Comparison of ENCODE assay signal across 17 cellular contexts in genomic region chr1:151134991-151135390, GRCh38. TPM values are rescaled to one million over a fixed set of nuclear protein-coding genes. Genes with fewer than 3 reads are reported as not detected.
DNase-seq lines count a peak whose midpoint lies in the region; ATAC-seq, FAIRE-seq and TF ChIP-seq lines count a peak whose summit lies in the region.
"Had no signal": no experiment of that assay in that cellular context is flagged by ENCODE, and none has a peak within 500 bp of the region (broad histone marks: within the 10 kb centered on the region; RNA-seq: fewer than 3 reads in every experiment).

No MANE protein-coding gene starts in this region.

- H4K20me1 ChIP-seq in neural progenitor cell (ENCODE audit: low read depth) (no peaks in the 10 kb centered on the region), GM23338 (replicated peaks; ENCODE audit: insufficient read depth) (no peaks in the 10 kb centered on the region; the same call in 1 of the 2 replicates)

- no peak overlapping the region for H3K4me3 ChIP-seq in H7 (ENCODE audit: insufficient read depth, low read depth, low read length)
- H3K4me3 ChIP-seq in neural progenitor cell = no peak overlapping the region
- no peak overlapping the region for H3K4me3 ChIP-seq in GM23338
- H3K4me3 ChIP-seq: GM12878, GM23248 had no signal

- ATAC-seq in stimulated activated effector memory CD8-positive, alpha-beta T cell treated with anti-CD3 and anti-CD28 coated beads, Interleukin-12 subunit alpha, Interleukin-12 subunit beta, amount 100 ng/mL, for 72 hours = no peak
- ATAC-seq in GM23338 (no peak), HG03354 (IDR thresholded peaks at IDR 0.05; ENCODE audit: poor library complexity, severe bottlenecking, unreplicated experiment) (no peak)

- no peaks in the 10 kb centered on the region for H3K9me3 ChIP-seq in neural progenitor cell (ENCODE audit: low read depth)
- H3K9me3 ChIP-seq: BE2C had no signal

- H3K27ac Mint-ChIP-seq in chondrocyte (ENCODE audit: unreplicated experiment) (no peak overlapping the region), neural progenitor cell (peak overlapping the region; percentile 60), GM23338 (no peak overlapping the region)
- H3K27ac Mint-ChIP-seq in stimulated activated effector memory CD8-positive, alpha-beta T cell treated with anti-CD3 and anti-CD28 coated beads, Interleukin-12 subunit alpha, Interleukin-12 subunit beta, amount 100 ng/mL, for 72 hours = peak overlapping the region; percentile 65
- H3K27ac Mint-ChIP-seq: CD4-positive, alpha-beta memory T cell; H9 had no signal

- H3K27me3 Mint-ChIP-seq in chondrocyte (ENCODE audit: low read depth) (peaks cover 13% of the 10 kb centered on the region), neural progenitor cell (ENCODE audit: insufficient read depth, low read depth) (peaks cover 17% of the 10 kb centered on the region), GM23338 (ENCODE audit: insufficient read depth, low read depth, poor library complexity) (peaks cover 43% of the 10 kb centered on the region)

- H3K4me1 ChIP-seq in neural progenitor cell (peaks cover 11% of the 10 kb centered on the region), GM23338 (ENCODE audit: insufficient read depth) (peaks cover 14% of the 10 kb centered on the region; the same call in 1 of the 2 replicates)
- H3K4me1 ChIP-seq: BE2C had no signal

- peaks cover 24% of the 10 kb centered on the region for H3F3A ChIP-seq in neural progenitor cell (ENCODE audit: low read depth)
- H3F3A ChIP-seq in GM23338 (replicated peaks; ENCODE audit: low read depth) = peaks cover 4% of the 10 kb centered on the region; the same call in 1 of the 2 replicates

- no peak for TF ChIP-seq CTCF in chondrocyte (IDR thresholded peaks at IDR 0.05)
- TF ChIP-seq CTCF in neural progenitor cell (IDR thresholded peaks at IDR 0.05) = no peak
- TF ChIP-seq CTCF in GM23338 (conservative IDR thresholded peaks at IDR 0.05; ENCODE audit: low read depth in 2 of 2) = no peak

- DNase-seq in H7 = peak; percentile 14
- peak; percentile 65 for DNase-seq in chondrocyte (ENCODE audit: low spot score)
- DNase-seq in neural progenitor cell (ENCODE audit: low spot score) = no peak
- no peak for DNase-seq in stimulated activated effector memory CD8-positive, alpha-beta T cell treated with anti-CD3 and anti-CD28 coated beads, Interleukin-12 subunit alpha, Interleukin-12 subunit beta, amount 100 ng/mL, for 72 hours (ENCODE audit: low spot score in 2 of 2)
- no peak for DNase-seq in GM23338 (ENCODE audit: low spot score)
- DNase-seq in urothelium cell line (ENCODE audit: low spot score) = no peak
- DNase-seq: BE2C; CD4-positive, alpha-beta memory T cell; DMS79; GM23248; H9 had no signal

- no peak for FAIRE-seq in urothelium cell line (lab: Jason Lieb, UNC)
- FAIRE-seq: A204.1, GM12878 had no signal

- H3K27ac ChIP-seq in neural progenitor cell = no peak overlapping the region
- no peak overlapping the region for H3K27ac ChIP-seq in GM23338 (ENCODE audit: low read depth)
- H3K27ac ChIP-seq: C4-2B, GM23248 had no signal

- H3K4me2 ChIP-seq in neural progenitor cell = no peak overlapping the region
- no peak overlapping the region for H3K4me2 ChIP-seq in GM23338

- H3K9me3 Mint-ChIP-seq in chondrocyte (ENCODE audit: low read depth) = no peaks in the 10 kb centered on the region
- no peaks in the 10 kb centered on the region for H3K9me3 Mint-ChIP-seq in neural progenitor cell
- no peaks in the 10 kb centered on the region for H3K9me3 Mint-ChIP-seq in stimulated activated effector memory CD8-positive, alpha-beta T cell treated with anti-CD3 and anti-CD28 coated beads, Interleukin-12 subunit alpha, Interleukin-12 subunit beta, amount 100 ng/mL, for 72 hours
- no peaks in the 10 kb centered on the region for H3K9me3 Mint-ChIP-seq in GM23338
- H3K9me3 Mint-ChIP-seq: CD4-positive, alpha-beta memory T cell; H9 had no signal

- no peaks in the 10 kb centered on the region for H3K9me2 ChIP-seq in GM23338 (ENCODE audit: insufficient read depth)

- no peaks in the 10 kb centered on the region for H3K79me2 ChIP-seq in neural progenitor cell (ENCODE audit: low read depth)
- no peaks in the 10 kb centered on the region for H3K79me2 ChIP-seq in GM23338 (replicated peaks; ENCODE audit: insufficient read depth)

- peaks cover 40% of the 10 kb centered on the region for H3K27me3 ChIP-seq in H7 (ENCODE audit: control insufficient read depth, insufficient read depth, low read length)
- peaks cover 47% of the 10 kb centered on the region for H3K27me3 ChIP-seq in neural progenitor cell
- peaks cover 38% of the 10 kb centered on the region for H3K27me3 ChIP-seq in GM23338 (ENCODE audit: insufficient read depth)
- H3K27me3 ChIP-seq: BE2C had no signal

- H2AFZ ChIP-seq in neural progenitor cell (replicated peaks) = no peak overlapping the region
- no peak overlapping the region for H2AFZ ChIP-seq in GM23338
- H2AFZ ChIP-seq: GM23248 had no signal

- no peak overlapping the region for H3K9ac ChIP-seq in neural progenitor cell
- H3K9ac ChIP-seq: GM23248 had no signal

- H3K36me3 Mint-ChIP-seq in chondrocyte (ENCODE audit: low read depth) = peaks cover 8% of the 10 kb centered on the region
- peaks cover 34% of the 10 kb centered on the region for H3K36me3 Mint-ChIP-seq in neural progenitor cell
- no peaks in the 10 kb centered on the region for H3K36me3 Mint-ChIP-seq in stimulated activated effector memory CD8-positive, alpha-beta T cell treated with anti-CD3 and anti-CD28 coated beads, Interleukin-12 subunit alpha, Interleukin-12 subunit beta, amount 100 ng/mL, for 72 hours
- H3K36me3 Mint-ChIP-seq in GM23338 (ENCODE audit: low read depth) = peaks cover 34% of the 10 kb centered on the region

- no peak overlapping the region for H3K4me3 Mint-ChIP-seq in chondrocyte (ENCODE audit: unreplicated experiment)
- no peak overlapping the region for H3K4me3 Mint-ChIP-seq in neural progenitor cell
- H3K4me3 Mint-ChIP-seq in stimulated activated effector memory CD8-positive, alpha-beta T cell treated with anti-CD3 and anti-CD28 coated beads, Interleukin-12 subunit alpha, Interleukin-12 subunit beta, amount 100 ng/mL, for 72 hours = no peak overlapping the region
- no peak overlapping the region for H3K4me3 Mint-ChIP-seq in GM23338
- H3K4me3 Mint-ChIP-seq: CD4-positive, alpha-beta memory T cell had no signal

- H3K36me3 ChIP-seq in H7 (replicated peaks; ENCODE audit: control insufficient read depth, insufficient read depth, low read length) (peaks cover 4% of the 10 kb centered on the region), neural progenitor cell (no peaks in the 10 kb centered on the region), GM23338 (ENCODE audit: insufficient read depth) (no peaks in the 10 kb centered on the region)
- H3K36me3 ChIP-seq: BE2C had no signal

- H3K4me1 Mint-ChIP-seq in chondrocyte (ENCODE audit: low read depth) (peaks cover 10% of the 10 kb centered on the region), neural progenitor cell (peaks cover 11% of the 10 kb centered on the region), GM23338 (peaks cover 11% of the 10 kb centered on the region)
- no peaks in the 10 kb centered on the region for H3K4me1 Mint-ChIP-seq in stimulated activated effector memory CD8-positive, alpha-beta T cell treated with anti-CD3 and anti-CD28 coated beads, Interleukin-12 subunit alpha, Interleukin-12 subunit beta, amount 100 ng/mL, for 72 hours

TF ChIP-seq in GM23338, 12 proteins besides CTCF, POLR2A, EP300 and RAD21 (continues in another document):
- TF ChIP-seq ETS1 (IDR thresholded peaks at IDR 0.05) = no peak
- TF ChIP-seq STAT1 (IDR thresholded peaks at IDR 0.05; ENCODE audit: unreplicated experiment) = no peak
- TF ChIP-seq ZNF331 (CRISPR knock-in tag; IDR thresholded peaks at IDR 0.05; ENCODE audit: low read depth) = no peak
- no peak for TF ChIP-seq ZNF114 (CRISPR knock-in tag; IDR thresholded peaks at IDR 0.05)

RNA-seq across cellular contexts. Expression of gene SEMA6C, which starts 11.4 kb away (rescaled TPM):
- 6.1 and 8.0 TPM in 2 replicates for total RNA-seq in H7 (2014; rRNA removed; shearing (Covaris generic))
- total RNA-seq in chondrocyte (7.0 to 9.2 TPM (median 8.9 TPM) in 3 replicates), neural progenitor cell (ENCODE audit: low replicate concordance) (5.6 and 12.1 TPM in 2 replicates)
- 12.3 and 24.4 TPM in 2 replicates for total RNA-seq in GM23338 (2014; rRNA removed; shearing (Covaris generic))
- polyA plus RNA-seq in GM23338 (2016; fragmentation: Nextera tagmentation; extraction: Ambion mirVana) = 6.2 and 8.5 TPM in 2 replicates

RNA-seq across cellular contexts. Expression of gene TNFAIP8L2, which starts 21.5 kb away (rescaled TPM):
- total RNA-seq in H7 (2014; rRNA removed; shearing (Covaris generic)) = 0.14 and 0.15 TPM in 2 replicates
- total RNA-seq in chondrocyte (not detected in 3 replicates), neural progenitor cell (ENCODE audit: low replicate concordance) (not detected in 2 replicates)
- not detected in 2 replicates for total RNA-seq in GM23338 (2014; rRNA removed; shearing (Covaris generic))
- 0.40 and 0.49 TPM in 2 replicates for polyA plus RNA-seq in GM23338 (2016; fragmentation: Nextera tagmentation; extraction: Ambion mirVana)
- total RNA-seq: G401, GM23248, H9, HT1080 had no signal
- polyA plus RNA-seq: GM23248 had no signal

RNA-seq across cellular contexts. Expression of gene LYSMD1, which starts 30.7 kb away (rescaled TPM):
- 20.0 and 22.5 TPM in 2 replicates for total RNA-seq in H7 (2014; rRNA removed; shearing (Covaris generic))
- total RNA-seq in chondrocyte (9.3 to 10.0 TPM (median 9.9 TPM) in 3 replicates), neural progenitor cell (ENCODE audit: low replicate concordance) (15.5 and 18.9 TPM in 2 replicates)
- total RNA-seq in GM23338 (2014; rRNA removed; shearing (Covaris generic)) = 5.7 and 6.4 TPM in 2 replicates
- polyA plus RNA-seq in GM23338 (2016; fragmentation: Nextera tagmentation; extraction: Ambion mirVana) = 3.6 and 4.0 TPM in 2 replicates

RNA-seq across cellular contexts. Expression of gene SCNM1, which starts 31.0 kb away (rescaled TPM):
- total RNA-seq in H7 (2014; rRNA removed; shearing (Covaris generic)) = 76.1 and 78.8 TPM in 2 replicates
- total RNA-seq in chondrocyte (39.6 to 44.3 TPM (median 40.7 TPM) in 3 replicates), neural progenitor cell (ENCODE audit: low replicate concordance) (22.0 and 25.3 TPM in 2 replicates)
- total RNA-seq in GM23338 (2014; rRNA removed; shearing (Covaris generic)) = 26.3 and 27.1 TPM in 2 replicates
- 88.9 and 92.3 TPM in 2 replicates for polyA plus RNA-seq in GM23338 (2016; fragmentation: Nextera tagmentation; extraction: Ambion mirVana)

RNA-seq across cellular contexts. Expression of gene TMOD4, which starts 40.8 kb away (rescaled TPM):
- total RNA-seq in H7 (2014; rRNA removed; shearing (Covaris generic)) = 0.80 TPM in 1 of 2 replicates, not detected in the other
- total RNA-seq in chondrocyte = 0.60 to 1.9 TPM in 2 of 3 replicates, not detected in the other
- not detected in 2 replicates for total RNA-seq in neural progenitor cell (ENCODE audit: low replicate concordance)
- total RNA-seq in GM23338 (2014; rRNA removed; shearing (Covaris generic)) = 1.3 TPM in 1 of 2 replicates, not detected in the other
- not detected in 2 replicates for polyA plus RNA-seq in GM23338 (2016; fragmentation: Nextera tagmentation; extraction: Ambion mirVana)
- total RNA-seq: G401, GM23248 had no signal
- polyA plus RNA-seq: CD4-positive, alpha-beta memory T cell; GM23248 had no signal

Comparison
In these comparisons a context has a peak if more than half of its experiments do, and no peak if none do; other contexts are left out.
1. DNase-seq: peak in H7 (single experiment) and chondrocyte (single experiment); none in neural progenitor cell (single experiment), stimulated activated effector memory CD8-positive, alpha-beta T cell treated with anti-CD3 and anti-CD28 coated beads, Interleukin-12 subunit alpha, Interleukin-12 subunit beta, amount 100 ng/mL, for 72 hours (0 of 2), GM23338 (single experiment) and urothelium cell line (single experiment).
2. H3K27ac Mint-ChIP-seq: peak in neural progenitor cell (single experiment) and stimulated activated effector memory CD8-positive, alpha-beta T cell treated with anti-CD3 and anti-CD28 coated beads, Interleukin-12 subunit alpha, Interleukin-12 subunit beta, amount 100 ng/mL, for 72 hours (single experiment); none in chondrocyte (single experiment) and GM23338 (single experiment).